Comparison of ENCODE assay signal across 1 cellular context in the genomic region with DNA sequence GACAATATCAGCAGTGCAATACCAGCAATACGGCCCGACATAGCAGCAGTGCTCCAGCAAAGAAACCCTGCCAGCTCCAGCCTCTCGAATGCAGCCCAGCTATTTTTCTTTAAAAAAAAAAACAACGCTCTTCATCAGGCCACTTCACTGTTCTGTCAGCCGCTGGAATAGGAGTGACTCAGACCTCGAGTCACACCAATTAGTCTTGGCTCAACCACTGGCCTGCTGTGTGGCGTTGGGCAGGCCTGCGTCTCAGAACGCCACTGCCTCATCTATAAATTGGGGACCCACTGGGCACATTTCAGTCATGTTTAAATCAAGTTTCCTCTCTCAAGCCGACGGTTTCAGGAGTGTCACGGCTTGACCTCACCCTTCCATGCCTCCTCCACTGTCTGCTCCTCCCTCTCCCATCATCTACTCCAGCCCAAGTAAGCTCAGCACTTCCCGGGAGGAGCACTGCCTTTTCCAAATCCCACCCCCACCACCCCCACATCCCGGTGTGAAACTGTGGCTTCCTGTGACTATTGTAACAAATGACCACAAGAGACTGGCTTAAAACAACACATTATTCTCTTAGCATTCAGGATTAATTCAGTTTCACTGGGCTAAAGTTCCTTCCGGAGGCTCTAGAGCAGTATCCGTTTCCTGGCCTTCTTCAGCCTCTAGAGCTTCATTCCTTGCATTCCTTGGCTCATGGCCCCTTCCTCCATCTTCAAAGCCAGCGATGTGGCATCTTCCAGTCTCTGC.
TF ChIP-seq lines count a peak whose summit lies in the region.

No MANE protein-coding gene starts in this region.

TF ChIP-seq in HEK293, 187 proteins besides CTCF, POLR2A, EP300 and RAD21 (continued from another document and continues in another):
- TF ChIP-seq ZNF24 (tag by site-specific recombination; IDR thresholded peaks at IDR 0.05), result no peak
- no peak for TF ChIP-seq ZNF501 (tag by site-specific recombination; IDR thresholded peaks at IDR 0.05)
- TF ChIP-seq ZNF626 (tag by site-specific recombination; IDR thresholded peaks at IDR 0.05), result no peak
- no peak for TF ChIP-seq ZNF560 (tag by site-specific recombination; IDR thresholded peaks at IDR 0.05; ENCODE audit: borderline replicate concordance)
- peak; percentile 66 for TF ChIP-seq ZFHX2 (tag by site-specific recombination; conservative IDR thresholded peaks at IDR 0.05)
- no peak for TF ChIP-seq SCRT1 (tag by site-specific recombination; IDR thresholded peaks at IDR 0.05; ENCODE audit: borderline replicate concordance)
- TF ChIP-seq ZNF423 (tag by site-specific recombination; IDR thresholded peaks at IDR 0.05), result no peak
- no peak for TF ChIP-seq ZNF521 (tag by site-specific recombination; IDR thresholded peaks at IDR 0.05)
- TF ChIP-seq, protein P1, sequence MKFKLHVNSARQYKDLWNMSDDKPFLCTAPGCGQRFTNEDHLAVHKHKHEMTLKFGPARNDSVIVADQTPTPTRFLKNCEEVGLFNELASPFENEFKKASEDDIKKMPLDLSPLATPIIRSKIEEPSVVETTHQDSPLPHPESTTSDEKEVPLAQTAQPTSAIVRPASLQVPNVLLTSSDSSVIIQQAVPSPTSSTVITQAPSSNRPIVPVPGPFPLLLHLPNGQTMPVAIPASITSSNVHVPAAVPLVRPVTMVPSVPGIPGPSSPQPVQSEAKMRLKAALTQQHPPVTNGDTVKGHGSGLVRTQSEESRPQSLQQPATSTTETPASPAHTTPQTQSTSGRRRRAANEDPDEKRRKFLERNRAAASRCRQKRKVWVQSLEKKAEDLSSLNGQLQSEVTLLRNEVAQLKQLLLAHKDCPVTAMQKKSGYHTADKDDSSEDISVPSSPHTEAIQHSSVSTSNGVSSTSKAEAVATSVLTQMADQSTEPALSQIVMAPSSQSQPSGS (tag by site-specific recombination; IDR thresholded peaks at IDR 0.05; ENCODE audit: low read depth), result no peak
- no peak for TF ChIP-seq ZNF138 (tag by site-specific recombination; IDR thresholded peaks at IDR 0.05; ENCODE audit: borderline replicate concordance)
- TF ChIP-seq YY1 (tag by site-specific recombination; IDR thresholded peaks at IDR 0.05), result no peak
- TF ChIP-seq SP7 (tag by site-specific recombination; IDR thresholded peaks at IDR 0.05), result peak; percentile 29; the same call in 1 of the 2 replicates
- no peak for TF ChIP-seq ZNF223 (tag by site-specific recombination; IDR thresholded peaks at IDR 0.05)
- TF ChIP-seq, protein P2, sequence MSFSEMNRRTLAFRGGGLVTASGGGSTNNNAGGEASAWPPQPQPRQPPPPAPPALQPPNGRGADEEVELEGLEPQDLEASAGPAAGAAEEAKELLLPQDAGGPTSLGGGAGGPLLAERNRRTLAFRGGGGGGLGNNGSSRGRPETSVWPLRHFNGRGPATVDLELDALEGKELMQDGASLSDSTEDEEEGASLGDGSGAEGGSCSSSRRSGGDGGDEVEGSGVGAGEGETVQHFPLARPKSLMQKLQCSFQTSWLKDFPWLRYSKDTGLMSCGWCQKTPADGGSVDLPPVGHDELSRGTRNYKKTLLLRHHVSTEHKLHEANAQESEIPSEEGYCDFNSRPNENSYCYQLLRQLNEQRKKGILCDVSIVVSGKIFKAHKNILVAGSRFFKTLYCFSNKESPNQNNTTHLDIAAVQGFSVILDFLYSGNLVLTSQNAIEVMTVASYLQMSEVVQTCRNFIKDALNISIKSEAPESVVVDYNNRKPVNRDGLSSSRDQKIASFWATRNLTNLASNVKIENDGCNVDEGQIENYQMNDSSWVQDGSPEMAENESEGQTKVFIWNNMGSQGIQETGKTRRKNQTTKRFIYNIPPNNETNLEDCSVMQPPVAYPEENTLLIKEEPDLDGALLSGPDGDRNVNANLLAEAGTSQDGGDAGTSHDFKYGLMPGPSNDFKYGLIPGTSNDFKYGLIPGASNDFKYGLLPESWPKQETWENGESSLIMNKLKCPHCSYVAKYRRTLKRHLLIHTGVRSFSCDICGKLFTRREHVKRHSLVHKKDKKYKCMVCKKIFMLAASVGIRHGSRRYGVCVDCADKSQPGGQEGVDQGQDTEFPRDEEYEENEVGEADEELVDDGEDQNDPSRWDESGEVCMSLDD (tag by site-specific recombination; IDR thresholded peaks at IDR 0.05), result no peak
- TF ChIP-seq, protein P3, sequence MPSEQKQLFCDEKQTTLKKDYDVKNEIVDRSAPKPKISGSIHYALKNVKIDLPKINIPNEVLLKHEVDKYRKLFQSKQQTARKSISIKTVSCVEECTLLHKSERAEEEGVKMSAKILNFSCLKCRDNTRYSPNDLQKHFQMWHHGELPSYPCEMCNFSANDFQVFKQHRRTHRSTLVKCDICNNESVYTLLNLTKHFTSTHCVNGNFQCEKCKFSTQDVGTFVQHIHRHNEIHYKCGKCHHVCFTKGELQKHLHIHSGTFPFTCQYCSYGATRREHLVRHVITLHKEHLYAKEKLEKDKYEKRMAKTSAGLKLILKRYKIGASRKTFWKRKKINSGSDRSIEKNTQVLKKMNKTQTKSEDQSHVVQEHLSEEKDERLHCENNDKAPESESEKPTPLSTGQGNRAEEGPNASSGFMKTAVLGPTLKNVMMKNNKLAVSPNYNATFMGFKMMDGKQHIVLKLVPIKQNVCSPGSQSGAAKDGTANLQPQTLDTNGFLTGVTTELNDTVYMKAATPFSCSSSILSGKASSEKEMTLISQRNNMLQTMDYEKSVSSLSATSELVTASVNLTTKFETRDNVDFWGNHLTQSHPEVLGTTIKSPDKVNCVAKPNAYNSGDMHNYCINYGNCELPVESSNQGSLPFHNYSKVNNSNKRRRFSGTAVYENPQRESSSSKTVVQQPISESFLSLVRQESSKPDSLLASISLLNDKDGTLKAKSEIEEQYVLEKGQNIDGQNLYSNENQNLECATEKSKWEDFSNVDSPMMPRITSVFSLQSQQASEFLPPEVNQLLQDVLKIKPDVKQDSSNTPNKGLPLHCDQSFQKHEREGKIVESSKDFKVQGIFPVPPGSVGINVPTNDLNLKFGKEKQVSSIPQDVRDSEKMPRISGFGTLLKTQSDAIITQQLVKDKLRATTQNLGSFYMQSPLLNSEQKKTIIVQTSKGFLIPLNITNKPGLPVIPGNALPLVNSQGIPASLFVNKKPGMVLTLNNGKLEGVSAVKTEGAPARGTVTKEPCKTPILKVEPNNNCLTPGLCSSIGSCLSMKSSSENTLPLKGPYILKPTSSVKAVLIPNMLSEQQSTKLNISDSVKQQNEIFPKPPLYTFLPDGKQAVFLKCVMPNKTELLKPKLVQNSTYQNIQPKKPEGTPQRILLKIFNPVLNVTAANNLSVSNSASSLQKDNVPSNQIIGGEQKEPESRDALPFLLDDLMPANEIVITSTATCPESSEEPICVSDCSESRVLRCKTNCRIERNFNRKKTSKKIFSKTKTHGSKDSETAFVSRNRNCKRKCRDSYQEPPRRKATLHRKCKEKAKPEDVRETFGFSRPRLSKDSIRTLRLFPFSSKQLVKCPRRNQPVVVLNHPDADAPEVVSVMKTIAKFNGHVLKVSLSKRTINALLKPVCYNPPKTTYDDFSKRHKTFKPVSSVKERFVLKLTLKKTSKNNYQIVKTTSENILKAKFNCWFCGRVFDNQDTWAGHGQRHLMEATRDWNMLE (tag by site-specific recombination; conservative IDR thresholded peaks at IDR 0.05; ENCODE audit: low read depth), result no peak
- no peak for TF ChIP-seq ZBTB8A (tag by site-specific recombination; IDR thresholded peaks at IDR 0.05)
- TF ChIP-seq, protein P4, sequence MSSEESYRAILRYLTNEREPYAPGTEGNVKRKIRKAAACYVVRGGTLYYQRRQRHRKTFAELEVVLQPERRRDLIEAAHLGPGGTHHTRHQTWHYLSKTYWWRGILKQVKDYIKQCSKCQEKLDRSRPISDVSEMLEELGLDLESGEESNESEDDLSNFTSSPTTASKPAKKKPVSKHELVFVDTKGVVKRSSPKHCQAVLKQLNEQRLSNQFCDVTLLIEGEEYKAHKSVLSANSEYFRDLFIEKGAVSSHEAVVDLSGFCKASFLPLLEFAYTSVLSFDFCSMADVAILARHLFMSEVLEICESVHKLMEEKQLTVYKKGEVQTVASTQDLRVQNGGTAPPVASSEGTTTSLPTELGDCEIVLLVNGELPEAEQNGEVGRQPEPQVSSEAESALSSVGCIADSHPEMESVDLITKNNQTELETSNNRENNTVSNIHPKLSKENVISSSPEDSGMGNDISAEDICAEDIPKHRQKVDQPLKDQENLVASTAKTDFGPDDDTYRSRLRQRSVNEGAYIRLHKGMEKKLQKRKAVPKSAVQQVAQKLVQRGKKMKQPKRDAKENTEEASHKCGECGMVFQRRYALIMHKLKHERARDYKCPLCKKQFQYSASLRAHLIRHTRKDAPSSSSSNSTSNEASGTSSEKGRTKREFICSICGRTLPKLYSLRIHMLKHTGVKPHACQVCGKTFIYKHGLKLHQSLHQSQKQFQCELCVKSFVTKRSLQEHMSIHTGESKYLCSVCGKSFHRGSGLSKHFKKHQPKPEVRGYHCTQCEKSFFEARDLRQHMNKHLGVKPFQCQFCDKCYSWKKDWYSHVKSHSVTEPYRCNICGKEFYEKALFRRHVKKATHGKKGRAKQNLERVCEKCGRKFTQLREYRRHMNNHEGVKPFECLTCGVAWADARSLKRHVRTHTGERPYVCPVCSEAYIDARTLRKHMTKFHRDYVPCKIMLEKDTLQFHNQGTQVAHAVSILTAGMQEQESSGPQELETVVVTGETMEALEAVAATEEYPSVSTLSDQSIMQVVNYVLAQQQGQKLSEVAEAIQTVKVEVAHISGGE (tag by site-specific recombination; conservative IDR thresholded peaks at IDR 0.05; ENCODE audit: low read depth), result no peak
- no peak for TF ChIP-seq ZNF529 (tag by site-specific recombination; IDR thresholded peaks at IDR 0.05; ENCODE audit: insufficient replicate concordance)
- TF ChIP-seq FEZF1 (tag by site-specific recombination; IDR thresholded peaks at IDR 0.05), result peak; percentile 49
- TF ChIP-seq ZNF658 (tag by site-specific recombination; IDR thresholded peaks at IDR 0.05), result no peak
- TF ChIP-seq, protein P5, sequence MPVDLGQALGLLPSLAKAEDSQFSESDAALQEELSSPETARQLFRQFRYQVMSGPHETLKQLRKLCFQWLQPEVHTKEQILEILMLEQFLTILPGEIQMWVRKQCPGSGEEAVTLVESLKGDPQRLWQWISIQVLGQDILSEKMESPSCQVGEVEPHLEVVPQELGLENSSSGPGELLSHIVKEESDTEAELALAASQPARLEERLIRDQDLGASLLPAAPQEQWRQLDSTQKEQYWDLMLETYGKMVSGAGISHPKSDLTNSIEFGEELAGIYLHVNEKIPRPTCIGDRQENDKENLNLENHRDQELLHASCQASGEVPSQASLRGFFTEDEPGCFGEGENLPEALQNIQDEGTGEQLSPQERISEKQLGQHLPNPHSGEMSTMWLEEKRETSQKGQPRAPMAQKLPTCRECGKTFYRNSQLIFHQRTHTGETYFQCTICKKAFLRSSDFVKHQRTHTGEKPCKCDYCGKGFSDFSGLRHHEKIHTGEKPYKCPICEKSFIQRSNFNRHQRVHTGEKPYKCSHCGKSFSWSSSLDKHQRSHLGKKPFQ (tag by site-specific recombination; IDR thresholded peaks at IDR 0.05), result peak; percentile 68; the same call in 1 of the 2 replicates
- TF ChIP-seq ZNF571 (tag by site-specific recombination; IDR thresholded peaks at IDR 0.05), result no peak
- no peak for TF ChIP-seq ZNF112 (tag by site-specific recombination; IDR thresholded peaks at IDR 0.05)
- TF ChIP-seq, protein P6, sequence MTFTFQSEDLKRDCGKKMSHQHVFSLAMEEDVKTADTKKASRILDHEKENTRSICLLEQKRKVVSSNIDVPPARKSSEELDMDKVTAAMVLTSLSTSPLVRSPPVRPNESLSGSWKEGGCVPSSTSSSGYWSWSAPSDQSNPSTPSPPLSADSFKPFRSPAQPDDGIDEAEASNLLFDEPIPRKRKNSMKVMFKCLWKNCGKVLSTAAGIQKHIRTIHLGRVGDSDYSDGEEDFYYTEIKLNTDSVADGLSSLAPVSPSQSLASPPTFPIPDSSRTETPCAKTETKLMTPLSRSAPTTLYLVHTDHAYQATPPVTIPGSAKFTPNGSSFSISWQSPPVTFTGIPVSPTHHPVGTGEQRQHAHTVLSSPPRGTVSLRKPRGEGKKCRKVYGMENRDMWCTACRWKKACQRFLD (tag by site-specific recombination; IDR thresholded peaks at IDR 0.05), result no peak
- TF ChIP-seq ZNF707 (tag by site-specific recombination; IDR thresholded peaks at IDR 0.05), result no peak
- peak; percentile 42; the same call in 1 of the 2 replicates for TF ChIP-seq ZNF629 (tag by site-specific recombination; IDR thresholded peaks at IDR 0.05)
- no peak for TF ChIP-seq GLI4 (tag by site-specific recombination; IDR thresholded peaks at IDR 0.05)
- no peak for TF ChIP-seq ZNF623 (tag by site-specific recombination; IDR thresholded peaks at IDR 0.05)
- no peak for TF ChIP-seq ZNF274 (IDR thresholded peaks at IDR 0.05; ENCODE audit: low read length)
- TF ChIP-seq ZNF274 (tag by site-specific recombination; IDR thresholded peaks at IDR 0.05; ENCODE audit: borderline replicate concordance), result no peak
- no peak for TF ChIP-seq ZNF843 (tag by site-specific recombination; IDR thresholded peaks at IDR 0.05)
- TF ChIP-seq, protein P7, sequence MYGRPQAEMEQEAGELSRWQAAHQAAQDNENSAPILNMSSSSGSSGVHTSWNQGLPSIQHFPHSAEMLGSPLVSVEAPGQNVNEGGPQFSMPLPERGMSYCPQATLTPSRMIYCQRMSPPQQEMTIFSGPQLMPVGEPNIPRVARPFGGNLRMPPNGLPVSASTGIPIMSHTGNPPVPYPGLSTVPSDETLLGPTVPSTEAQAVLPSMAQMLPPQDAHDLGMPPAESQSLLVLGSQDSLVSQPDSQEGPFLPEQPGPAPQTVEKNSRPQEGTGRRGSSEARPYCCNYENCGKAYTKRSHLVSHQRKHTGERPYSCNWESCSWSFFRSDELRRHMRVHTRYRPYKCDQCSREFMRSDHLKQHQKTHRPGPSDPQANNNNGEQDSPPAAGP (tag by site-specific recombination; IDR thresholded peaks at IDR 0.05), result no peak
- no peak for TF ChIP-seq ZNF785 (tag by site-specific recombination; IDR thresholded peaks at IDR 0.05)
- no peak for TF ChIP-seq ZBTB7A (tag by site-specific recombination; IDR thresholded peaks at IDR 0.05; ENCODE audit: low read depth)
- no peak for TF ChIP-seq ZNF791 (tag by site-specific recombination; IDR thresholded peaks at IDR 0.05)
- no peak for TF ChIP-seq ZNF302 (tag by site-specific recombination; IDR thresholded peaks at IDR 0.05; ENCODE audit: low read depth)
- no peak for TF ChIP-seq BCL11B (tag by site-specific recombination; IDR thresholded peaks at IDR 0.05; ENCODE audit: low read depth)
- TF ChIP-seq, protein P8, sequence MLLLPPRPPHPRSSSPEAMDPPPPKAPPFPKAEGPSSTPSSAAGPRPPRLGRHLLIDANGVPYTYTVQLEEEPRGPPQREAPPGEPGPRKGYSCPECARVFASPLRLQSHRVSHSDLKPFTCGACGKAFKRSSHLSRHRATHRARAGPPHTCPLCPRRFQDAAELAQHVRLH (tag by site-specific recombination; IDR thresholded peaks at IDR 0.05), result no peak
- no peak for TF ChIP-seq ZNF354C (tag by site-specific recombination; IDR thresholded peaks at IDR 0.05; ENCODE audit: borderline replicate concordance, low read depth)
